Comparison of ENCODE assay signal across 8 cellular contexts in genomic region chr2:46776687-46777327, GRCh38.
DNase-seq lines count a peak whose midpoint lies in the region; ATAC-seq, FAIRE-seq and TF ChIP-seq lines count a peak whose summit lies in the region.

No MANE protein-coding gene starts in this region.

- peak; percentile 14 for DNase-seq in NK-92 treated with Interleukin-12 subunit alpha and Interleukin-12 subunit beta, amount 100 ng/mL, for 24 hours (lab: John Stamatoyannopoulos, UW)
- DNase-seq in NK-92 (lab: John Stamatoyannopoulos, UW; ENCODE audit: unreplicated experiment) = no peak
- peak; percentile 35 for DNase-seq in NCI-H146 treated with DMSO at 0.1 percent for 48 hours (lab: John Stamatoyannopoulos, UW; ENCODE audit: unreplicated experiment)
- DNase-seq in activated CD4-positive, alpha-beta T cell treated with anti-CD3 and anti-CD28 coated beads for 4 hours = peak; percentile 38 to 50
- peak in 9 of 10 donors; percentile 16 to 70 (median 30) for DNase-seq in naive thymus-derived CD8-positive, alpha-beta T cell
- peak in 1 of 2 donors; percentile 65 for DNase-seq in tibial artery

- H3K4me1 Mint-ChIP-seq in naive thymus-derived CD8-positive, alpha-beta T cell = peaks cover 0 to 2% (median 0%) of the 10 kb centered on the region in 4 donors

- no peaks in the 10 kb centered on the region for H3K36me3 ChIP-seq in tibial artery

- H3K36me3 Mint-ChIP-seq in naive thymus-derived CD8-positive, alpha-beta T cell = no peaks in the 10 kb centered on the region

- H3K4me3 ChIP-seq in tibial artery = no peak overlapping the region

- no peak overlapping the region for H3K27ac ChIP-seq in tibial artery

- POLR2A ChIA-PET in naive thymus-derived CD8-positive, alpha-beta T cell (lab: Charles Lee) = no interaction called here

- no peaks in the 10 kb centered on the region for H3K27me3 ChIP-seq in tibial artery

- peak; percentile 4 for FAIRE-seq in endometrium (lab: Jason Lieb, UNC)

- H3K4me1 ChIP-seq in tibial artery = peaks cover 0 to 26% (median 23%) of the 10 kb centered on the region in 4 donors

- intact Hi-C loops in tibial artery (cut with DNase I; ENCODE audit: low total_unique reads) = no loop called here

- no peak overlapping the region for H3K27ac Mint-ChIP-seq in naive thymus-derived CD8-positive, alpha-beta T cell

- no peaks in the 10 kb centered on the region for H3K9me3 ChIP-seq in tibial artery

- no peak overlapping the region for H3K4me3 Mint-ChIP-seq in naive thymus-derived CD8-positive, alpha-beta T cell

- peak in 1 of 2 donors; percentile 49 for ATAC-seq in naive thymus-derived CD8-positive, alpha-beta T cell
- ATAC-seq in HG03108 (IDR thresholded peaks at IDR 0.05; ENCODE audit: unreplicated experiment) = no peak

- TF ChIP-seq CTCF in tibial artery (IDR thresholded peaks at IDR 0.05) = peak; percentile 43 to 50

- H3K9me3 Mint-ChIP-seq in naive thymus-derived CD8-positive, alpha-beta T cell = peaks cover 0 to 1% (median 0%) of the 10 kb centered on the region in 9 donors

- H3K27me3 Mint-ChIP-seq in naive thymus-derived CD8-positive, alpha-beta T cell = peaks cover 2 to 12% (median 9%) of the 10 kb centered on the region in 5 donors
